Comparison of ENCODE assay signal across 36 cellular contexts in genomic region chr6:30901436-30901835, GRCh38. TPM values are rescaled to one million over a fixed set of nuclear protein-coding genes. Genes with fewer than 3 reads are reported as not detected.
"Had no signal": no experiment of that assay in that cellular context is flagged by ENCODE, and none has a peak within 500 bp of the region (broad histone marks: within the 10 kb centered on the region; RNA-seq: fewer than 3 reads in every experiment).

No MANE protein-coding gene starts in this region.

- H3K9me3 Mint-ChIP-seq: activated B cell treated with CpG ODN at 0.5 μM for 24 hours; activated CD8-positive, alpha-beta T cell treated with anti-CD3 and anti-CD28 coated beads for 36 hours; activated T-cell treated with anti-CD3 and anti-CD28 coated beads, Interleukin-2, amount 50 U/mL, for 4 hours; activated T-helper 17 cell treated with anti-CD3 and anti-CD28 coated beads, Interleukin-2, amount 50 U/mL, for 72 hours; central memory CD8-positive, alpha-beta T cell; dendritic cell treated with granulocyte-macrophage colony-stimulating factor and Interleukin-4, amounts not matched to agents 40 ng/mL and 50 ng/mL, for 4 days; endodermal cell; T-helper 2 cell treated with Interferon-gamma antibody and Interleukin-4, amounts not matched to agents 5 μg/mL and 100 μg/mL, for 36 hours had no signal

- H3K4me1 ChIP-seq: esophagus muscularis mucosa, gastrocnemius medialis, heart left ventricle had no signal

- DNase-seq: activated B cell treated with CpG ODN at 0.5 μM for 24 hours; activated CD4-positive, alpha-beta T cell treated with anti-CD3 and anti-CD28 coated beads for 48 hours; activated CD4-positive, alpha-beta T cell treated with anti-CD3 and anti-CD28 coated beads, Interleukin-2, amount 50 U/mL, for 1 hour; activated CD4-positive, alpha-beta T cell treated with anti-CD3 and anti-CD28 coated beads, Interleukin-2, amount 50 U/mL, for 48 hours; activated CD8-positive, alpha-beta memory T cell treated with anti-CD3 and anti-CD28 coated beads for 24 hours; activated CD8-positive, alpha-beta T cell treated with anti-CD3 and anti-CD28 coated beads for 36 hours; activated effector memory CD4-positive, alpha-beta T cell treated with Interleukin-2 at 50 U/mL for 16 hours; activated gamma-delta T cell treated with Interleukin-2 at 50 U/mL for 16 hours; activated naive CD4-positive, alpha-beta T cell treated with anti-CD3 and anti-CD28 coated beads, Interleukin-2, amount 50 U/mL, for 16 hours; activated naive CD4-positive, alpha-beta T cell treated with Interleukin-2 at 50 U/mL for 16 hours; activated T-cell treated with anti-CD3 and anti-CD28 coated beads, Interleukin-2, amount 50 U/mL, for 4 hours; amniotic stem cell; anterior cingulate cortex; brain microvascular endothelial cell; dorsolateral prefrontal cortex; effector memory CD4-positive, alpha-beta T cell; endodermal cell; erythroblast; foreskin keratinocyte; gastrocnemius medialis; glutamatergic neuron; heart left ventricle; T-helper 17 cell; T1000; WERI-Rb-1 had no signal

- H3K9me3 ChIP-seq: esophagus muscularis mucosa, gastrocnemius medialis, heart left ventricle had no signal

- H3K4me3 ChIP-seq: coronary artery, dorsolateral prefrontal cortex, esophagus muscularis mucosa, gastrocnemius medialis, heart left ventricle had no signal

- H3K4me1 Mint-ChIP-seq: central memory CD8-positive, alpha-beta T cell; endodermal cell had no signal

- H3K27me3 Mint-ChIP-seq: activated B cell treated with CpG ODN at 0.5 μM for 24 hours; activated CD8-positive, alpha-beta T cell treated with anti-CD3 and anti-CD28 coated beads for 36 hours; activated naive CD8-positive, alpha-beta T cell; activated T-helper 17 cell treated with anti-CD3 and anti-CD28 coated beads, Interleukin-2, amount 50 U/mL, for 72 hours; central memory CD8-positive, alpha-beta T cell; T-helper 17 cell had no signal

- FAIRE-seq: astrocyte, bronchial epithelial cell had no signal

- H3K27ac ChIP-seq: brain microvascular endothelial cell, coronary artery, esophagus muscularis mucosa, foreskin keratinocyte, gastrocnemius medialis, heart left ventricle, WERI-Rb-1 had no signal

- H3K4me3 Mint-ChIP-seq: activated B cell treated with CpG ODN at 0.5 μM for 24 hours; activated CD8-positive, alpha-beta T cell treated with anti-CD3 and anti-CD28 coated beads for 36 hours; activated naive CD8-positive, alpha-beta T cell; activated T-cell treated with anti-CD3 and anti-CD28 coated beads, Interleukin-2, amount 50 U/mL, for 4 hours; activated T-helper 17 cell treated with anti-CD3 and anti-CD28 coated beads, Interleukin-2, amount 50 U/mL, for 72 hours; central memory CD8-positive, alpha-beta T cell; dendritic cell treated with granulocyte-macrophage colony-stimulating factor and Interleukin-4, amounts not matched to agents 40 ng/mL and 50 ng/mL, for 4 days; endodermal cell; T-helper 17 cell; T-helper 2 cell treated with Interferon-gamma antibody and Interleukin-4, amounts not matched to agents 5 μg/mL and 100 μg/mL, for 36 hours had no signal

- ATAC-seq: activated CD8-positive, alpha-beta T cell treated with anti-CD3 and anti-CD28 coated beads for 36 hours; activated T-cell treated with anti-CD3 and anti-CD28 coated beads, Interleukin-2, amount 50 U/mL, for 4 hours; gastrocnemius medialis; heart left ventricle; T-helper 17 cell had no signal

- H3K27me3 ChIP-seq: brain microvascular endothelial cell, dorsolateral prefrontal cortex, esophagus muscularis mucosa, foreskin keratinocyte, gastrocnemius medialis, heart left ventricle had no signal

- H3K27ac Mint-ChIP-seq: activated B cell treated with CpG ODN at 0.5 μM for 24 hours; activated CD8-positive, alpha-beta T cell treated with anti-CD3 and anti-CD28 coated beads for 36 hours; activated naive CD8-positive, alpha-beta T cell; activated T-helper 17 cell treated with anti-CD3 and anti-CD28 coated beads, Interleukin-2, amount 50 U/mL, for 72 hours; dendritic cell treated with granulocyte-macrophage colony-stimulating factor and Interleukin-4, amounts not matched to agents 40 ng/mL and 50 ng/mL, for 4 days; endodermal cell; T-helper 17 cell; T-helper 2 cell treated with Interferon-gamma antibody and Interleukin-4, amounts not matched to agents 5 μg/mL and 100 μg/mL, for 36 hours had no signal

RNA-seq across cellular contexts. Expression of gene SFTA2, which starts 30.5 kb away (rescaled TPM):
- total RNA-seq: activated B cell treated with CpG ODN at 0.5 μM for 24 hours; activated CD8-positive, alpha-beta T cell treated with anti-CD3 and anti-CD28 coated beads for 36 hours; activated T-helper 17 cell treated with anti-CD3 and anti-CD28 coated beads, Interleukin-2, amount 50 U/mL, for 72 hours; astrocyte; bronchial epithelial cell; cardiac septum; cerebellum; endodermal cell; foreskin keratinocyte; gastrocnemius medialis; heart left ventricle; T-helper 17 cell had no signal
- polyA plus RNA-seq: foreskin keratinocyte, heart left ventricle had no signal

RNA-seq across cellular contexts. Expression of gene MUCL3, which starts 39.3 kb away (rescaled TPM):
- total RNA-seq: activated B cell treated with CpG ODN at 0.5 μM for 24 hours; activated CD8-positive, alpha-beta T cell treated with anti-CD3 and anti-CD28 coated beads for 36 hours; activated T-helper 17 cell treated with anti-CD3 and anti-CD28 coated beads, Interleukin-2, amount 50 U/mL, for 72 hours; astrocyte; cardiac septum; cerebellum; dorsolateral prefrontal cortex; esophagus muscularis mucosa; foreskin keratinocyte; gastrocnemius medialis; T-helper 17 cell had no signal
- polyA plus RNA-seq: foreskin keratinocyte had no signal
